ENCODE assay signal across 8 cellular contexts in the genomic region with DNA sequence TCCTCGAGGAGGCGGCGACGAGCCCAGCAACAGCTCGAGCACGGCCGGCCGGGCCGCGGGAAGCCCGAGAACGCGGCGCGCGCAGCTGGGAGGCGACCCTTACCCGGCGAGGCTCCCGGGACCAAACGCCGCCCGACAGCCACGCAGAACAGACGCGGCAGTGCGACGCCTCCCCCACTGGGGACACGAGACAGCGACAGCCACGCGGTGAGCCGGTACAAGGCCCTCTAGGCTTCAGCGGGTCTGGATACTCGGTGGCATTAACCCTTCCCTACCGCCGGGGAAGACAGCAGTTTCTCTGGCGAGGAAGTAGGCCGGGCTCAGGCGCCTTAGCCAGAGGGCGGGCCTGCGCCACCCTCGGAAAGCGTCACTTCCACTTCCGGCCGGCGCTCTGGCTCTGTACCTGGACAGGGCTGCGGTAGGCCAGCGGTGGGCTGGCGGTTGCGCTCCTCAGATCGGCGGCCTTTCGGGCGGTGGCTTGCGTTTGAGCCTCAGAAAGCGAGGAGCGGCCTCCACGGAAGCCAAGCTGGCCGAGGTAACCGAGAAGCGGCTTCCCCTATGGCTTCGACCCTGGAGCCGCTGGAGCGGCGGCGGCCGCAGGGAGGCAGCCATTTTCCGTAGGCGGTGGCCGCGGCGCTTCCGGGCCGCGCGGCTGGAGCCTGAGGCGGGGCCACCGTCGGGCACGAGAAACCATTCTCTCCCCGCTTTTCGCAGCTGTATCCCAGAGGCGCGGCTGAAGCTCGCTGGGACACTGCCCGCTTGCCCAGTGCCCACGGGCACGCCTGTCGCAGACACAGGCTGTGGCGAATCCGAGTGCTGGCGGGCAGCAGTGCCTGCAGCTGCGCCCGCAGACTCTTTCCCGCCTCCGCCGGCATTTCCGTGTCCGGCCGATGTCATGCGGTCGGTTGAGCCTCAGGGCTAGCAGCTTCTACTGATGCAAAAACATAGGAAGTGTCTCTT. TPM values are rescaled to one million over a fixed set of nuclear protein-coding genes. Genes with fewer than 3 reads are reported as not detected.
DNase-seq lines count a peak whose midpoint lies in the region; ATAC-seq and TF ChIP-seq lines count a peak whose summit lies in the region.

A gene with protein sequence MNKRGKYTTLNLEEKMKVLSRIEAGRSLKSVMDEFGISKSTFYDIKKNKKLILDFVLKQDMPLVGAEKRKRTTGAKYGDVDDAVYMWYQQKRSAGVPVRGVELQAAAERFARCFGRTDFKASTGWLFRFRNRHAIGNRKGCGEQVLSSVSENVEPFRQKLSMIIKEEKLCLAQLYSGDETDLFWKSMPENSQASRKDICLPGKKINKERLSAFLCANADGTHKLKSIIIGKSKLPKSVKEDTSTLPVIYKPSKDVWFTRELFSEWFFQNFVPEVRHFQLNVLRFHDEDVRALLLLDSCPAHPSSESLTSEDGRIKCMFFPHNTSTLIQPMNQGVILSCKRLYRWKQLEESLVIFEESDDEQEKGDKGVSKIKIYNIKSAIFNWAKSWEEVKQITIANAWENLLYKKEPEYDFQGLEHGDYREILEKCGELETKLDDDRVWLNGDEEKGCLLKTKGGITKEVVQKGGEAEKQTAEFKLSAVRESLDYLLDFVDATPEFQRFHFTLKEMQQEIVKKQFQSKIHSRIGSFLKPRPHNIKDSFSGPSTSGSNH (minus strand): TSS at position 322 of the 960 bp plus-strand sequence. CDS start 4,816 bp downstream, outside the sequence.
A gene (plus strand): TSS at position 389 of the 960 bp plus-strand sequence. CDS start 2,932 bp downstream, outside the sequence.

- peak; percentile 87 for ATAC-seq in GM21825 (IDR thresholded peaks at IDR 0.05; ENCODE audit: unreplicated experiment)

- peak within 1 kb of the TSS; percentile 45 for H2BK15ac ChIP-seq in neuronal stem cell (ENCODE audit: low read length)

- H3K27ac ChIP-seq in DOHH2 (ENCODE audit: low read depth, low read length) (peak within 1 kb of the TSS; percentile 31), neuronal stem cell (replicated peaks; ENCODE audit: low read length) (peak within 1 kb of the TSS; percentile 82)

- H3K4ac ChIP-seq in neuronal stem cell (ENCODE audit: low read length) = no peak within 1 kb of the TSS

- peak within 1 kb of the TSS; percentile 98 for H3K23ac ChIP-seq in neuronal stem cell (ENCODE audit: low read depth, low read length, poor library complexity)

- H4K8ac ChIP-seq in neuronal stem cell (ENCODE audit: low read depth, low read length) = no peak within 1 kb of the TSS

- WGBS in neuronal stem cell (ENCODE audit: extremely low coverage in 2 of 2, insufficient read length in 2 of 2, insufficient replicate concordance in 1 of 2), 2 donors = no CpG with 5 or more reads among the region's 103 CpGs

- H3K4me2 ChIP-seq in DOHH2 (ENCODE audit: low read length) (peak within 1 kb of the TSS; percentile 77), neuronal stem cell (ENCODE audit: insufficient read depth, low read length, poor library complexity, severe bottlenecking) (peak within 1 kb of the TSS; percentile 92)

- no peak for TF ChIP-seq CTCF in DOHH2 (IDR thresholded peaks at IDR 0.05; ENCODE audit: low read depth, low read length, poor library complexity, severe bottlenecking)

- H3K9ac ChIP-seq in neuronal stem cell (ENCODE audit: low read depth, low read length, poor library complexity) = peak within 1 kb of the TSS; percentile 95

- H3K36me3 ChIP-seq in DOHH2 (ENCODE audit: control insufficient read depth, low read length) = peaks cover 57% of the 10 kb centered on the region
- H3K36me3 ChIP-seq in neuronal stem cell (replicated peaks in 1 of 2; ENCODE audit: control insufficient read depth in 2 of 2, insufficient read depth in 2 of 2, low read length in 2 of 2) = peaks cover 16 to 62% of the 10 kb centered on the region in 2 donors

- H3K9me3 ChIP-seq in DOHH2 (ENCODE audit: control insufficient read depth, insufficient read depth, low read length) (peaks cover 32% of the 10 kb centered on the region), neuronal stem cell (replicated peaks in 1 of 2; ENCODE audit: control insufficient read depth in 2 of 2, insufficient read depth in 1 of 2, low read depth in 1 of 2, low read length in 2 of 2) (peaks cover 38 to 64% of the 10 kb centered on the region in 2 donors)

- DNase-seq in LHCN-M2 (ENCODE audit: low read depth) (peak; percentile 83), SIG-M5 treated with dmso at 0.1 percent for 504 hours (lab: John Stamatoyannopoulos, UW; ENCODE audit: unreplicated experiment) (peak; percentile 90), foreskin melanocyte (peak; percentile 85), neuronal stem cell (ENCODE audit: low spot score) (peak; percentile 75), stromal cell of bone marrow (ENCODE audit: low read depth) (peak; percentile 78)
- DNase-seq in activated naive CD4-positive, alpha-beta T cell (lab: John Stamatoyannopoulos, UW) = peak; percentile 43 to 76 (median 56)

- H3K14ac ChIP-seq in neuronal stem cell (ENCODE audit: low read length) = peak within 1 kb of the TSS; percentile 87

- peak within 1 kb of the TSS; percentile 43 for H2BK5ac ChIP-seq in neuronal stem cell (ENCODE audit: low read length)

- H3K9me2 ChIP-seq in DOHH2 (replicated peaks; ENCODE audit: control insufficient read depth, low read length) = no peaks in the 10 kb centered on the region

- peak within 1 kb of the TSS; percentile 73 for H2BK12ac ChIP-seq in neuronal stem cell (ENCODE audit: low read length)

- H3K79me1 ChIP-seq in neuronal stem cell (ENCODE audit: low read depth, low read length) = peaks cover 3% of the 10 kb centered on the region

- peak within 1 kb of the TSS; percentile 57 for H2AK5ac ChIP-seq in neuronal stem cell (ENCODE audit: low read depth, low read length)

- H3K27me3 ChIP-seq in DOHH2 (ENCODE audit: control insufficient read depth, low read length) = no peaks in the 10 kb centered on the region
- no peaks in the 10 kb centered on the region for H3K27me3 ChIP-seq in neuronal stem cell (ENCODE audit: control insufficient read depth in 3 of 3, insufficient read depth in 3 of 3, low read depth in 1 of 3, low read length in 3 of 3)

- H3K4me3 ChIP-seq in DOHH2 (ENCODE audit: low read length) (peak within 1 kb of the TSS; percentile 85), neuronal stem cell (ENCODE audit: low read length in 2 of 2) (peak within 1 kb of the TSS; percentile 72 to 97)

- peak within 1 kb of the TSS; percentile 96 for H3K18ac ChIP-seq in neuronal stem cell (ENCODE audit: low read length)

- H3K79me2 ChIP-seq in DOHH2 (ENCODE audit: control insufficient read depth, low read length) = peaks cover 30% of the 10 kb centered on the region

- H4K20me1 ChIP-seq in DOHH2 (ENCODE audit: control insufficient read depth, insufficient read depth, low read depth, low read length) = no peaks in the 10 kb centered on the region

- H2BK120ac ChIP-seq in neuronal stem cell (ENCODE audit: low read depth, low read length) = peak within 1 kb of the TSS; percentile 14

- H3K4me1 ChIP-seq in DOHH2 (ENCODE audit: control insufficient read depth, low read length) = peaks cover 23% of the 10 kb centered on the region
- H3K4me1 ChIP-seq in neuronal stem cell (ENCODE audit: control insufficient read depth in 2 of 2, insufficient read depth in 1 of 2, low read depth in 1 of 2, low read length in 2 of 2) = peaks cover 0 to 3% of the 10 kb centered on the region in 2 donors

- H2AFZ ChIP-seq in neuronal stem cell (ENCODE audit: low read length) = peak within 1 kb of the TSS; percentile 97

- H3F3A ChIP-seq in DOHH2 (ENCODE audit: control insufficient read depth, insufficient read depth) = peaks cover 3% of the 10 kb centered on the region; the same call in 1 of the 2 replicates

- no peak within 1 kb of the TSS for H4K91ac ChIP-seq in neuronal stem cell (ENCODE audit: low read depth, low read length, poor library complexity)

RNA-seq across cellular contexts. Expression of the first gene that starts in this region (rescaled TPM):
- total RNA-seq in LHCN-M2 (2014; rRNA removed) = 2.3 and 3.9 TPM in 2 replicates
- 1.2 TPM for polyA plus RNA-seq in LHCN-M2 (2012)
- 4.8 TPM for polyA plus RNA-seq in neuronal stem cell (2013, experiment 1 of 2)
- 5.0 TPM for polyA plus RNA-seq in neuronal stem cell (2013, experiment 2 of 2)

RNA-seq across cellular contexts. Expression of the second gene that starts in this region (rescaled TPM):
- 15.8 and 18.7 TPM in 2 replicates for total RNA-seq in LHCN-M2 (2014; rRNA removed)
- polyA plus RNA-seq in LHCN-M2 (2012) = 8.3 TPM
- polyA plus RNA-seq in neuronal stem cell (2013, experiment 1 of 2) = 16.3 TPM
- 16.2 TPM for polyA plus RNA-seq in neuronal stem cell (2013, experiment 2 of 2)

Comparison
In these comparisons a context has a peak if more than half of its experiments do, and no peak if none do; other contexts are left out.
1. Peak in every context shown above with its lines: DNase-seq, ATAC-seq, H3K4me3 ChIP-seq and H3K27ac ChIP-seq.